Comparison of ENCODE assay signal across 12 cellular contexts in the genomic region with DNA sequence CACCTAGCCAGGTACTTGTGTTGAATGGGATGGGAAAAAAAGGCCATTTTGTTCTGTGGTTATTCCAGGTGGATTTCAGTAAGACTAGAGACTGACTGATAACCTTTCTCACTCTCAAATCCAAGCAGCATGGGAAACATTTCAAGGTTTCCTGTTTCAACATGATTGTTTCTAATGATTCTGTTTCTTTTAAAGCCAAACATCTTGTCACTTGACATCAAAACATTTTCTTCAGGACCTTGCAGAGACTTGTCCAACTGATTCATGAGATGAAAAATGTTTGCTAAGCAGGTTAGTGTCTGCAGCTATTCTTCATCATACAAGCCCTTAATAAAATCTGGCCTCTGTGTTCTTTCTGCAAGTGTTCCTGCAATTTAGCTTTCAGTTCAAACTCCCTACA.
"Had no signal": no experiment of that assay in that cellular context is flagged by ENCODE, and none has a peak within 500 bp of the region (broad histone marks: within the 10 kb centered on the region; RNA-seq: fewer than 3 reads in every experiment).

No MANE protein-coding gene starts in this region.

- H3K9me3 ChIP-seq: ovary had no signal

- H3K4me3 ChIP-seq: left ventricle myocardium inferior, ovary had no signal

- DNase-seq: anterior cingulate cortex; brain microvascular endothelial cell; dermis blood vessel endothelial cell; effector memory CD8-positive, alpha-beta T cell; hippocampal formation; kidney; left ventricle myocardium inferior; ovary; stimulated activated CD4-positive, alpha-beta T cell treated with anti-CD3 and anti-CD28 coated beads, Interleukin-2, amount 100 ng/mL, for 48 hours had no signal

- H3K36me3 ChIP-seq: brain microvascular endothelial cell, left ventricle myocardium inferior, ovary had no signal

- ATAC-seq: activated CD4-positive, CD25-positive, alpha-beta regulatory T cell treated with anti-CD3 and anti-CD28 coated beads, Interleukin-2, amount 50 U/mL, for 24 hours; effector memory CD8-positive, alpha-beta T cell; natural killer cell treated with Interleukin-12 subunit alpha and Interleukin-12 subunit beta and Interleukin-15 and Interleukin-18, amount 100 ng/mL, for 72 hours; stimulated activated memory B cell treated with anti-CD40 and anti-IgM and Interleukin-4, amounts not matched to agents 10 μg/mL and 1 μg/mL and 100 μg/mL, for 72 hours had no signal

- H3K27ac ChIP-seq: brain microvascular endothelial cell, left ventricle myocardium inferior, ovary had no signal

- H3K4me1 ChIP-seq: left ventricle myocardium inferior had no signal

- H3K27me3 ChIP-seq: brain microvascular endothelial cell, ovary had no signal
